In the genomic region with DNA sequence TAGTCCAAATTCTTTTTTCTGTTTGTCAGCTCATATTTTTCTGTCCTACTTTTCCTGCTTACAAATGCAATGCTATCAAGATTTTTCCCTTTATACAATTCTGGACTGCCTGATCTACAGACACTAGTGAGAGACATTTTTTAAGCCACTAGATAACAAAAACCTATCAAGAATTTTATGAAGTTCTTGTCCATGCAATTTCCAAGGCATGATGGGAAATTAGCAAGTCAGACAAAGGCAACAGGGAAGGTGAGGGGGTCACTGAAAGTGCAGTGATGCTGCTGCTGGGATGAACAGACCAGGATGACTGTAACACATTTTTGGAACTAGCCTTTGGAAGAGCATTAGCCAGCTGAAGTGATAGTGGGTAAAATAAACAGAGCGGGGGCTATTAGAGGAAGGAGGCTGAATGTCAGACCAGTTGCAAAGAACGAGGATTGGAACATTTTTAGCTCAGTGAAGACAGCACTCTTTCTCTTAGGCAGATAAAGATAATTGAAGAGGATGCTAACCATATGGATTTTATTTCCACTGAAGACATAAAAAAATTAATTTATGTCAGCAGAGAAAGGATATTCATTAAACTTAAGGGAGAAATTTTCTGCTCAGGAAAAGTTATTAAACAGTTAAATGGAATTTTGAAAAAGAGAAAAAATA, we compare ENCODE assay signal across 19 cellular contexts. TPM values are rescaled to one million over a fixed set of nuclear protein-coding genes. Genes with fewer than 3 reads are reported as not detected.
DNase-seq lines count a peak whose midpoint lies in the region; ATAC-seq and TF ChIP-seq lines count a peak whose summit lies in the region.
"Had no signal": no experiment of that assay in that cellular context is flagged by ENCODE, and none has a peak within 500 bp of the region (broad histone marks: within the 10 kb centered on the region; RNA-seq: fewer than 3 reads in every experiment).

No MANE protein-coding gene starts in this region.

- H3F3A ChIP-seq in DOHH2 (ENCODE audit: control insufficient read depth, insufficient read depth) (peaks cover 27% of the 10 kb centered on the region), PC-3 (ENCODE audit: low read length, unreplicated experiment) (no peaks in the 10 kb centered on the region)

- no peak for TF ChIP-seq POLR2A in Peyer's patch (IDR thresholded peaks at IDR 0.05)

- no peaks in the 10 kb centered on the region for H3K27me3 ChIP-seq in DOHH2 (ENCODE audit: control insufficient read depth, low read length)
- no peaks in the 10 kb centered on the region for H3K27me3 ChIP-seq in PC-3 (ENCODE audit: low read length)
- H3K27me3 ChIP-seq in iPS-18a (ENCODE audit: control insufficient read depth, insufficient read depth, low read length): no peaks in the 10 kb centered on the region
- H3K27me3 ChIP-seq in Peyer's patch: no peaks in the 10 kb centered on the region
- H3K27me3 ChIP-seq: tibial artery had no signal

- no peak overlapping the region for H2AFZ ChIP-seq in PC-3 (ENCODE audit: low read length)

- H3K27ac ChIP-seq in DOHH2 (ENCODE audit: low read depth, low read length) (peak overlapping the region; percentile 95), PC-3 (ENCODE audit: low read length) (0 out of 2 replicates have a peak overlapping the region, but pooled peaks have one; percentile 5), iPS-18a (ENCODE audit: low read length) (peak overlapping the region; percentile 26), Peyer's patch (no peak overlapping the region)
- H3K27ac ChIP-seq: left ventricle myocardium inferior, prostate gland, tibial artery had no signal

- peak overlapping the region; percentile 57 for H3K4me3 ChIP-seq in DOHH2 (ENCODE audit: low read length)
- H3K4me3 ChIP-seq in PC-3 (ENCODE audit: low read length): no peak overlapping the region
- no peak overlapping the region for H3K4me3 ChIP-seq in iPS-18a (ENCODE audit: low read length)
- H3K4me3 ChIP-seq in Peyer's patch: no peak overlapping the region
- H3K4me3 ChIP-seq: left ventricle myocardium inferior, prostate gland, tibial artery had no signal

- intact Hi-C loops in PC-3 (cut with micrococcal nuclease): no loop called here

- TF ChIP-seq CTCF in DOHH2 (IDR thresholded peaks at IDR 0.05; ENCODE audit: low read depth, low read length, poor library complexity, severe bottlenecking) (no peak), PC-3 (conservative IDR thresholded peaks at IDR 0.05; ENCODE audit: low read depth, low read length) (no peak), Peyer's patch (IDR thresholded peaks at IDR 0.05) (no peak)

- POLR2A ChIA-PET in PC-3 (lab: Charles Lee; ENCODE audit: unreplicated experiment): no interaction called here

- no peaks in the 10 kb centered on the region for H3K79me2 ChIP-seq in DOHH2 (ENCODE audit: control insufficient read depth, low read length)
- H3K79me2 ChIP-seq in PC-3 (ENCODE audit: low read length): no peaks in the 10 kb centered on the region

- H3K9me2 ChIP-seq in DOHH2 (replicated peaks; ENCODE audit: control insufficient read depth, low read length) (no peaks in the 10 kb centered on the region), PC-3 (replicated peaks; ENCODE audit: low read length) (no peaks in the 10 kb centered on the region)

- H4K20me1 ChIP-seq in DOHH2 (ENCODE audit: control insufficient read depth, insufficient read depth, low read depth, low read length): no peaks in the 10 kb centered on the region
- no peaks in the 10 kb centered on the region for H4K20me1 ChIP-seq in PC-3 (ENCODE audit: low read length)

- no peak for ATAC-seq in PC-3
- ATAC-seq in HG02763 (IDR thresholded peaks at IDR 0.05; ENCODE audit: unreplicated experiment): no peak

- CTCF ChIA-PET in PC-3 (lab: Charles Lee): no interaction called here

- H3K4me2 ChIP-seq in DOHH2 (ENCODE audit: low read length) (peak overlapping the region; percentile 75), PC-3 (ENCODE audit: low read length) (peak overlapping the region; percentile 18)

- peaks cover 53% of the 10 kb centered on the region for H3K4me1 ChIP-seq in DOHH2 (ENCODE audit: control insufficient read depth, low read length)
- H3K4me1 ChIP-seq in PC-3 (ENCODE audit: insufficient read depth, low read length): peaks cover 14% of the 10 kb centered on the region; the same call in 1 of the 2 replicates
- H3K4me1 ChIP-seq in iPS-18a (ENCODE audit: control insufficient read depth, low read depth, low read length): peaks cover 40% of the 10 kb centered on the region
- no peaks in the 10 kb centered on the region for H3K4me1 ChIP-seq in Peyer's patch
- H3K4me1 ChIP-seq: left ventricle myocardium inferior, prostate gland had no signal

- H3K9me3 ChIP-seq in DOHH2 (ENCODE audit: control insufficient read depth, insufficient read depth, low read length) (peaks cover 6% of the 10 kb centered on the region; the same call in 1 of the 2 replicates), PC-3 (ENCODE audit: low read length) (no peaks in the 10 kb centered on the region), iPS-18a (ENCODE audit: control insufficient read depth, low read depth, low read length) (no peaks in the 10 kb centered on the region), Peyer's patch (no peaks in the 10 kb centered on the region)
- H3K9me3 ChIP-seq: prostate gland, tibial artery had no signal

- H3K9ac ChIP-seq in PC-3 (ENCODE audit: low read length) (no peak overlapping the region), iPS-18a (ENCODE audit: low read length) (no peak overlapping the region)

- DNase-seq in NCI-H146 treated with DMSO at 0.1 percent for 48 hours (lab: John Stamatoyannopoulos, UW; ENCODE audit: unreplicated experiment) (peak; percentile 63), PC-3 (no peak), HuH-7 (ENCODE audit: low spot score) (no peak), NCI-H2227 (lab: John Stamatoyannopoulos, UW; ENCODE audit: unreplicated experiment) (no peak), Peyer's patch (no peak)
- DNase-seq: activated B cell treated with CpG ODN at 0.5 μM for 24 hours; activated CD8-positive, alpha-beta memory T cell treated with anti-CD3 and anti-CD28 coated beads for 24 hours; activated effector memory CD4-positive, alpha-beta T cell treated with Interleukin-2 at 50 U/mL for 16 hours; COR-L47; H7; left ventricle myocardium inferior; small intestine; tibial artery had no signal

- no TSS peak for BruUV-seq in PC-3 (replicated peaks; lab: Mats Ljungman, UMichigan)

- peaks cover 4% of the 10 kb centered on the region; the same call in 1 of the 2 replicates for H3K36me3 ChIP-seq in DOHH2 (ENCODE audit: control insufficient read depth, low read length)
- H3K36me3 ChIP-seq in PC-3 (ENCODE audit: low read depth, low read length): no peaks in the 10 kb centered on the region
- no peaks in the 10 kb centered on the region for H3K36me3 ChIP-seq in iPS-18a (ENCODE audit: control insufficient read depth, low read depth, low read length)
- H3K36me3 ChIP-seq in Peyer's patch: no peaks in the 10 kb centered on the region
- H3K36me3 ChIP-seq: left ventricle myocardium inferior, prostate gland, tibial artery had no signal

RNA-seq across cellular contexts. Expression of gene NRXN1, which starts 17.9 kb away (rescaled TPM):
- total RNA-seq in PC-3 (2014; rRNA removed) (not detected in 2 replicates), Peyer's patch (1 to 10 TPM in 3 of 4 donors, under 1 TPM in 1; 0.70 to 5.2 (median 4.7) TPM)
- total RNA-seq: activated B cell treated with CpG ODN at 0.5 μM for 24 hours; fibroblast of villous mesenchyme; T-helper 1 cell treated with Interleukin-12 subunit alpha and Interleukin-12 subunit beta and Interleukin-4 antibody, amounts not matched to agents 30 ng/mL and 1 ng/mL, for 36 hours had no signal

Comparison
In these comparisons a context has a peak if more than half of its experiments do, and no peak if none do; other contexts are left out.
1. H3K27ac ChIP-seq: peak in DOHH2 (single experiment), PC-3 (single experiment) and iPS-18a (single experiment); none in Peyer's patch (0 of 4).